ENCODE assay signal across 17 cellular contexts in the genomic region with DNA sequence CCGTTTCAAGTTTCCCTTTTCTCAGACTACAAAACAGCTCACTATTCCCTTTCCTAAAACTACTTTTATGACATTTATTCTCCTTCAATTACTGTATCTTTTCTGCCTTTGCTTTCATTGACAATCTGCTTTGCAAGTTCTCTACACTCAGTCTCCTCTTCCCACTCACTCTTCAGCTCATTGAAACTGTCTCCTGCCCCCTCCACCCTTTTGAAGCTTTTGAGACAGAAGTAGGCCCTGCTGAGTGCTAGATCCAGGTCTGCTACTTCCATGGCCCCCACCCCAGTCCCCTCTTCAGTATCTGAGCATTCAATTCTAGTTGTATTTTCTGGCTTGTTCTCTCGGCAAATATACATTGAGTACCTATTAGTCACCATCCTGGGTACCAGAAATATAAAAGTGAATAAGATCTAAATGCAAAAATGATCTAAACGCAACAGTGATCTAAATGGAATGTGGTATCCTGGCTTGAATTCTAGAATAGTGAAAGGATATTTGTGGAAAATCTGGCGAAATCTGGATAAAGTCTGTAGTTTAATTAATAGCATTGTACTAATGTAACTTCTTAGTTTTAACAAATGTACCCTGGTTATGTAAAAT. TPM values are rescaled to one million over a fixed set of nuclear protein-coding genes. Genes with fewer than 3 reads are reported as not detected.
"Had no signal": no experiment of that assay in that cellular context is flagged by ENCODE, and none has a peak within 500 bp of the region (broad histone marks: within the 10 kb centered on the region; RNA-seq: fewer than 3 reads in every experiment).

No MANE protein-coding gene starts in this region.

- H3K27ac Mint-ChIP-seq: activated CD8-positive, alpha-beta T cell treated with anti-CD3 and anti-CD28 coated beads, Interleukin-2, amount 10 ng/mL, durations not matched to agents 7 days and 5 days; natural killer cell had no signal

- ATAC-seq: activated CD8-positive, alpha-beta T cell treated with anti-CD3 and anti-CD28 coated beads, Interleukin-2, amount 10 ng/mL, durations not matched to agents 7 days and 5 days; mucosa of descending colon; natural killer cell had no signal

- H3K27ac ChIP-seq: ascending aorta, epithelial cell of prostate, ovary, stomach, thoracic aorta had no signal

- H3K9me3 ChIP-seq: ascending aorta, mucosa of descending colon, ovary, stomach, thoracic aorta had no signal

- DNase-seq: activated CD4-positive, alpha-beta T cell treated with anti-CD3 and anti-CD28 coated beads for 1 hour; activated CD8-positive, alpha-beta memory T cell treated with anti-CD3 and anti-CD28 coated beads, Interleukin-2, amount 50 U/mL, for 48 hours; activated CD8-positive, alpha-beta T cell treated with anti-CD3 and anti-CD28 coated beads, Interleukin-2, amount 10 ng/mL, durations not matched to agents 7 days and 5 days; activated naive CD4-positive, alpha-beta T cell; effector memory CD4-positive, alpha-beta T cell; foreskin melanocyte; mucosa of descending colon; natural killer cell; ovary; small intestine; stomach had no signal

- H3K27me3 ChIP-seq: ascending aorta, ovary, stomach had no signal

- H3K4me1 ChIP-seq: ascending aorta, stomach had no signal

- H3K4me1 Mint-ChIP-seq: natural killer cell had no signal

- H3K36me3 ChIP-seq: ascending aorta, ovary, stomach, thoracic aorta had no signal

- FAIRE-seq: small intestine had no signal

- H3K36me3 Mint-ChIP-seq: natural killer cell had no signal

- H3K4me3 Mint-ChIP-seq: activated CD8-positive, alpha-beta T cell treated with anti-CD3 and anti-CD28 coated beads, Interleukin-2, amount 10 ng/mL, durations not matched to agents 7 days and 5 days; natural killer cell had no signal

- H3K4me3 ChIP-seq: ascending aorta, mucosa of descending colon, ovary, stomach, thoracic aorta had no signal

RNA-seq across cellular contexts. Expression of gene OR2K2, which starts 58.4 kb away (rescaled TPM):
- total RNA-seq: activated CD8-positive, alpha-beta T cell treated with anti-CD3 and anti-CD28 coated beads, Interleukin-2, amount 10 ng/mL, durations not matched to agents 7 days and 5 days; ascending aorta; cardiac septum; lung microvascular endothelial cell; mucosa of descending colon; natural killer cell; ovary; stomach; thoracic aorta; ureter had no signal
- polyA plus RNA-seq: ovary, small intestine, stomach had no signal
